ENCODE assay signal across 1 cellular context in genomic region chr19:12956446-12957388, GRCh38.
A peak's percentile ranks its signal among the peaks of the same experiment; 100 is the strongest.
TF ChIP-seq lines count a peak whose summit lies in the region.

Gene GADD45GIP1 (minus strand): TSS chr19:12957223. CDS start chr19:12957212, 11 bp downstream.

TF ChIP-seq in HepG2, 621 proteins besides CTCF, POLR2A, EP300 and RAD21 (continued from another document and continues in another):
- TF ChIP-seq HNF1A (IDR thresholded peaks at IDR 0.05; ENCODE audit: low read depth) (no peak), HNF1A (CRISPR knock-in tag; IDR thresholded peaks at IDR 0.05; ENCODE audit: borderline replicate concordance) (peak; percentile 35; the same call in 1 of the 2 replicates), ZSCAN29 (CRISPR knock-in tag; conservative IDR thresholded peaks at IDR 0.05) (no peak), ZNF224 (CRISPR knock-in tag; IDR thresholded peaks at IDR 0.05) (peak; percentile 30; the same call in 1 of the 2 replicates), AKAP8 (CRISPR knock-in tag; IDR thresholded peaks at IDR 0.05) (no peak), HNRNPH1 (optimal IDR thresholded peaks at IDR 0.05; ENCODE audit: low read depth, low read length) (peak; percentile 49), SP2 (CRISPR knock-in tag; IDR thresholded peaks at IDR 0.05) (peak; percentile 55), ARID5B (CRISPR knock-in tag; IDR thresholded peaks at IDR 0.05) (0 out of 2 replicates have a peak, but pooled peaks have one; percentile 12), ZNF253 (CRISPR knock-in tag; IDR thresholded peaks at IDR 0.05; ENCODE audit: borderline replicate concordance) (peak; percentile 25; the same call in 1 of the 2 replicates), TFAP4 (IDR thresholded peaks at IDR 0.05; ENCODE audit: borderline replicate concordance, low read depth) (no peak), MXI1 (IDR thresholded peaks at IDR 0.05; ENCODE audit: borderline replicate concordance, low read depth, low read length) (peak; percentile 74; the same call in 1 of the 3 replicates), SALL1 (CRISPR knock-in tag; IDR thresholded peaks at IDR 0.05) (peak; percentile 30), ZNF780A (CRISPR knock-in tag; IDR thresholded peaks at IDR 0.05) (no peak), ZNF891 (CRISPR knock-in tag; IDR thresholded peaks at IDR 0.05) (peak; percentile 82; the same call in 1 of the 2 replicates), KDM5A (IDR thresholded peaks at IDR 0.05; ENCODE audit: borderline replicate concordance, low read length) (peak; percentile 84), MTF2 (CRISPR knock-in tag; IDR thresholded peaks at IDR 0.05; ENCODE audit: borderline replicate concordance) (peak; percentile 67; the same call in 1 of the 2 replicates), ZNF704 (CRISPR knock-in tag; IDR thresholded peaks at IDR 0.05; ENCODE audit: borderline replicate concordance) (0 out of 2 replicates have a peak, but pooled peaks have one; percentile 15), UBTF (CRISPR knock-in tag; IDR thresholded peaks at IDR 0.05) (peak; percentile 78), HCFC1 (IDR thresholded peaks at IDR 0.05; ENCODE audit: low read depth, low read length) (peak; percentile 45; the same call in 1 of the 2 replicates), ZNF639 (CRISPR knock-in tag; conservative IDR thresholded peaks at IDR 0.05) (peak; percentile 90), CREBL2 (CRISPR knock-in tag; IDR thresholded peaks at IDR 0.05; ENCODE audit: borderline replicate concordance) (peak; percentile 58; the same call in 1 of the 2 replicates), KLF6 (CRISPR knock-in tag; IDR thresholded peaks at IDR 0.05) (peak; percentile 86; the same call in 1 of the 2 replicates), ZXDC (CRISPR knock-in tag; IDR thresholded peaks at IDR 0.05) (0 out of 2 replicates have a peak, but pooled peaks have one; percentile 65), ZSCAN30 (CRISPR knock-in tag; IDR thresholded peaks at IDR 0.05) (peak; percentile 82; the same call in 1 of the 2 replicates), MTERF4 (CRISPR knock-in tag; IDR thresholded peaks at IDR 0.05) (0 out of 2 replicates have a peak, but pooled peaks have one; percentile 62), FOXO1 (CRISPR knock-in tag; IDR thresholded peaks at IDR 0.05) (peak; percentile 46; the same call in 1 of the 2 replicates), CCAR2 (optimal IDR thresholded peaks at IDR 0.05; ENCODE audit: low read depth, low read length) (no peak), HDAC1 (CRISPR knock-in tag; IDR thresholded peaks at IDR 0.05) (peak; percentile 78), KDM1A (CRISPR knock-in tag; IDR thresholded peaks at IDR 0.05) (no peak), THAP7 (CRISPR knock-in tag; IDR thresholded peaks at IDR 0.05) (peak; percentile 41; the same call in 1 of the 2 replicates), ZSCAN25 (CRISPR knock-in tag; IDR thresholded peaks at IDR 0.05) (peak; percentile 47; the same call in 1 of the 2 replicates), PBX3 (CRISPR knock-in tag; IDR thresholded peaks at IDR 0.05; ENCODE audit: borderline replicate concordance) (no peak), TOE1 (CRISPR knock-in tag; IDR thresholded peaks at IDR 0.05) (no peak; the same call in 1 of the 2 replicates), ZNF816 (CRISPR knock-in tag; IDR thresholded peaks at IDR 0.05; ENCODE audit: borderline replicate concordance) (no peak)
